ENCODE assay signal across 24 cellular contexts in genomic region chr1:215911406-215911968, GRCh38.
DNase-seq lines count a peak whose midpoint lies in the region; ATAC-seq and TF ChIP-seq lines count a peak whose summit lies in the region.
"Had no signal": no experiment of that assay in that cellular context is flagged by ENCODE, and none has a peak within 500 bp of the region (broad histone marks: within the 10 kb centered on the region; RNA-seq: fewer than 3 reads in every experiment).

No MANE protein-coding gene starts in this region.

- H3K4me3 Mint-ChIP-seq in glutamatergic neuron (ENCODE audit: unreplicated experiment) = no peak overlapping the region
- H3K4me3 Mint-ChIP-seq in CD14-positive monocyte = no peak overlapping the region
- H3K4me3 Mint-ChIP-seq in CD4-positive, alpha-beta memory T cell = no peak overlapping the region
- H3K4me3 Mint-ChIP-seq: activated T-helper 1 cell treated with anti-CD3 and anti-CD28 coated beads, Interleukin-12 subunit alpha, Interleukin-12 subunit beta, Interleukin-2, Interleukin-4 antibody, amounts not matched to agents 30 ng/mL and 10 ng/mL and 1 ng/mL, durations not matched to agents 14 hours and 24 hours and 36 hours had no signal

- H3K27ac Mint-ChIP-seq in glutamatergic neuron (ENCODE audit: unreplicated experiment) = no peak overlapping the region
- no peak overlapping the region for H3K27ac Mint-ChIP-seq in CD14-positive monocyte
- H3K27ac Mint-ChIP-seq in CD4-positive, alpha-beta memory T cell = no peak overlapping the region
- H3K27ac Mint-ChIP-seq: activated T-helper 1 cell treated with anti-CD3 and anti-CD28 coated beads, Interleukin-12 subunit alpha, Interleukin-12 subunit beta, Interleukin-2, Interleukin-4 antibody, amounts not matched to agents 30 ng/mL and 10 ng/mL and 1 ng/mL, durations not matched to agents 14 hours and 24 hours and 36 hours had no signal

- H3K4me1 Mint-ChIP-seq in glutamatergic neuron (ENCODE audit: low read depth, unreplicated experiment) (peaks cover 20% of the 10 kb centered on the region), CD14-positive monocyte (no peaks in the 10 kb centered on the region)
- H3K4me1 Mint-ChIP-seq in CD4-positive, alpha-beta memory T cell = no peaks in the 10 kb centered on the region

- CTCF ChIA-PET in CD4-positive, alpha-beta memory T cell (lab: Charles Lee; ENCODE audit: partially characterized antibody) = no interaction called here

- H3K4me1 ChIP-seq in CD4-positive, alpha-beta memory T cell (ENCODE audit: insufficient read depth, low read length) = no peaks in the 10 kb centered on the region
- H3K4me1 ChIP-seq: left ventricle myocardium inferior, pancreas, sigmoid colon, vagina had no signal

- H3K27me3 Mint-ChIP-seq in glutamatergic neuron (ENCODE audit: unreplicated experiment) (no peaks in the 10 kb centered on the region), CD14-positive monocyte (ENCODE audit: low read depth in 3 of 3) (no peaks in the 10 kb centered on the region)
- H3K27me3 Mint-ChIP-seq in CD4-positive, alpha-beta memory T cell = no peaks in the 10 kb centered on the region

- POLR2A ChIA-PET in CD4-positive, alpha-beta memory T cell (lab: Charles Lee; ENCODE audit: partially characterized antibody) = no interaction called here

- TF ChIP-seq RAD21 in Ishikawa (IDR thresholded peaks at IDR 0.05; ENCODE audit: low read depth) = no peak

- H3K36me3 Mint-ChIP-seq in glutamatergic neuron (ENCODE audit: unreplicated experiment) (no peaks in the 10 kb centered on the region), CD14-positive monocyte (no peaks in the 10 kb centered on the region)
- no peaks in the 10 kb centered on the region for H3K36me3 Mint-ChIP-seq in CD4-positive, alpha-beta memory T cell

- DNase-seq in EL = peak; percentile 43
- DNase-seq in astrocyte of the cerebellum (ENCODE audit: low read depth) = peak; percentile 33
- no peak for DNase-seq in glutamatergic neuron
- DNase-seq in CD14-positive monocyte (ENCODE audit: low spot score) = no peak
- DNase-seq in CD4-positive, alpha-beta memory T cell = no peak
- DNase-seq: activated CD4-positive, CD25-positive, alpha-beta regulatory T cell; activated CD8-positive, alpha-beta memory T cell treated with anti-CD3 and anti-CD28 coated beads for 24 hours; GOT3; Karpas-422; left ventricle myocardium inferior; NCI-H1436 treated with DMSO at 0.1 percent for 48 hours; NCI-H345; pancreas; Right ventricle myocardium superior; sigmoid colon; stimulated activated CD4-positive, alpha-beta T cell treated with anti-CD3 and anti-CD28 coated beads, Interleukin-2, amount 100 ng/mL, for 48 hours; T-helper 2 cell had no signal

- H3K9me3 Mint-ChIP-seq in glutamatergic neuron (ENCODE audit: unreplicated experiment) (peaks cover 3% of the 10 kb centered on the region), CD14-positive monocyte (peaks cover 0 to 5% (median 0%) of the 10 kb centered on the region in 7 donors)
- H3K9me3 Mint-ChIP-seq in CD4-positive, alpha-beta memory T cell = peaks cover 2 to 26% (median 11%) of the 10 kb centered on the region in 8 donors

- no peak overlapping the region for H3K27ac ChIP-seq in CD4-positive, alpha-beta memory T cell (ENCODE audit: low read depth, low read length)
- H3K27ac ChIP-seq: HL-60, left ventricle myocardium inferior, pancreas, sigmoid colon, vagina had no signal

- no peaks in the 10 kb centered on the region for H3K27me3 ChIP-seq in CD4-positive, alpha-beta memory T cell (ENCODE audit: insufficient read depth, low read length)
- H3K27me3 ChIP-seq: pancreas, sigmoid colon, vagina had no signal

- TF ChIP-seq EP300 in Ishikawa (IDR thresholded peaks at IDR 0.05; ENCODE audit: borderline replicate concordance) = no peak

- TF ChIP-seq CTCF in astrocyte of the cerebellum (IDR thresholded peaks at IDR 0.05; ENCODE audit: low read depth, low read length, missing control alignments) (peak; percentile 14), glutamatergic neuron (IDR thresholded peaks at IDR 0.05; ENCODE audit: partially characterized antibody, unreplicated experiment) (peak; percentile 26), CD14-positive monocyte (IDR thresholded peaks at IDR 0.05) (no peak)

- in situ Hi-C loops in astrocyte of the cerebellum (cut with HindIII; ENCODE audit: low sequenced_read_pairs) = no loop called here

- intact Hi-C loops in CD14-positive monocyte (cut with micrococcal nuclease) = no loop called here
- intact Hi-C loops in CD4-positive, alpha-beta memory T cell (cut with micrococcal nuclease) = no loop called here

- no peak for ATAC-seq in GM18873 (IDR thresholded peaks at IDR 0.05; ENCODE audit: low FRiP score, unreplicated experiment)
- ATAC-seq in HG02623 (IDR thresholded peaks at IDR 0.05; ENCODE audit: unreplicated experiment) = no peak
- ATAC-seq: GM12878, pancreas had no signal

- H3K9me3 ChIP-seq in CD4-positive, alpha-beta memory T cell (ENCODE audit: control insufficient read depth in 1 of 2, low read length in 2 of 2) = no peaks in the 10 kb centered on the region
- H3K9me3 ChIP-seq: left ventricle myocardium inferior, pancreas, sigmoid colon, vagina had no signal

- no peak overlapping the region for H3K4me3 ChIP-seq in astrocyte of the cerebellum (ENCODE audit: low read depth, low read length)
- H3K4me3 ChIP-seq in CD4-positive, alpha-beta memory T cell (ENCODE audit: low read length in 2 of 2) = no peak overlapping the region
- H3K4me3 ChIP-seq: GM12878, left ventricle myocardium inferior, pancreas, sigmoid colon, vagina had no signal

- H3K36me3 ChIP-seq in CD4-positive, alpha-beta memory T cell (ENCODE audit: insufficient read depth, low read length) = no peaks in the 10 kb centered on the region
- H3K36me3 ChIP-seq: left ventricle myocardium inferior, pancreas, sigmoid colon, vagina had no signal

TF ChIP-seq in Ishikawa, 13 proteins besides CTCF, POLR2A, EP300 and RAD21:
- TF ChIP-seq EGR1 (IDR thresholded peaks at IDR 0.05) (no peak), NFIC (IDR thresholded peaks at IDR 0.05) (peak; percentile 74), TEAD4 (IDR thresholded peaks at IDR 0.05) (peak; percentile 56; the same call in 1 of the 2 replicates), TCF12 (IDR thresholded peaks at IDR 0.05; ENCODE audit: low read depth) (no peak)

Comparison
In these comparisons a context has a peak if more than half of its experiments do, and no peak if none do; other contexts are left out.
1. DNase-seq: peak in EL (single experiment) and astrocyte of the cerebellum (single experiment); none in glutamatergic neuron (single experiment), CD14-positive monocyte (single experiment) and CD4-positive, alpha-beta memory T cell (0 of 5).